ENCODE assay signal across 9 cellular contexts in genomic region chr18:54444309-54444914, GRCh38.
DNase-seq lines count a peak whose midpoint lies in the region; ATAC-seq and TF ChIP-seq lines count a peak whose summit lies in the region.
"Had no signal": no experiment of that assay in that cellular context is flagged by ENCODE, and none has a peak within 500 bp of the region (broad histone marks: within the 10 kb centered on the region; RNA-seq: fewer than 3 reads in every experiment).

No MANE protein-coding gene starts in this region.

- no peaks in the 10 kb centered on the region for H3K36me3 Mint-ChIP-seq in activated T-cell treated with anti-CD3 and anti-CD28 coated beads, Interleukin-2, amount 50 U/mL, for 72 hours (ENCODE audit: insufficient read depth in 2 of 2)
- H3K36me3 Mint-ChIP-seq in glutamatergic neuron (ENCODE audit: unreplicated experiment) = no peaks in the 10 kb centered on the region
- H3K36me3 Mint-ChIP-seq: IgD-negative memory B cell had no signal

- no peak overlapping the region for H3K4me3 ChIP-seq in GM06990 (replicated peaks; ENCODE audit: low read depth, low read length)

- H3K4me3 Mint-ChIP-seq in activated T-cell treated with anti-CD3 and anti-CD28 coated beads, Interleukin-2, amount 50 U/mL, for 72 hours = no peak overlapping the region
- H3K4me3 Mint-ChIP-seq in glutamatergic neuron (ENCODE audit: unreplicated experiment) = no peak overlapping the region
- H3K4me3 Mint-ChIP-seq: IgD-negative memory B cell had no signal

- peak; percentile 19 for DNase-seq in A172 (ENCODE audit: low spot score)
- no peak for DNase-seq in GM06990 (ENCODE audit: extremely low read depth, insufficient read length)
- peak; percentile 10 for DNase-seq in NCI-H1092 treated with DMSO at 0.1 percent for 48 hours (lab: John Stamatoyannopoulos, UW)
- peak; percentile 36 to 42 for DNase-seq in activated T-cell treated with anti-CD3 and anti-CD28 coated beads, Interleukin-2, amount 50 U/mL, for 72 hours
- DNase-seq in glutamatergic neuron = peak; percentile 61
- peak; percentile 53 for DNase-seq in retina
- no peak for DNase-seq in GF-D8 (lab: John Stamatoyannopoulos, UW)

- no peaks in the 10 kb centered on the region for H3K36me3 ChIP-seq in GM06990 (ENCODE audit: control insufficient read depth, insufficient read depth, low read length)

- H3K9me3 Mint-ChIP-seq in activated T-cell treated with anti-CD3 and anti-CD28 coated beads, Interleukin-2, amount 50 U/mL, for 72 hours = no peaks in the 10 kb centered on the region
- H3K9me3 Mint-ChIP-seq in glutamatergic neuron (ENCODE audit: unreplicated experiment) = no peaks in the 10 kb centered on the region

- no peak overlapping the region for H3K27ac Mint-ChIP-seq in activated T-cell treated with anti-CD3 and anti-CD28 coated beads, Interleukin-2, amount 50 U/mL, for 72 hours
- no peak overlapping the region for H3K27ac Mint-ChIP-seq in glutamatergic neuron (ENCODE audit: unreplicated experiment)
- H3K27ac Mint-ChIP-seq: IgD-negative memory B cell had no signal

- H3K27me3 ChIP-seq in GM06990 (replicated peaks; ENCODE audit: control insufficient read depth, insufficient read depth, low read length) = no peaks in the 10 kb centered on the region; the same call in 1 of the 2 replicates

- ATAC-seq in HG02642 (IDR thresholded peaks at IDR 0.05; ENCODE audit: poor library complexity, unreplicated experiment) = peak; percentile 81
- ATAC-seq in activated T-cell treated with anti-CD3 and anti-CD28 coated beads, Interleukin-2, amount 50 U/mL, for 72 hours (replicated peaks in 1 of 2) = peak in 1 of 2 donors; percentile 55

- TF ChIP-seq CTCF in GM06990 (IDR thresholded peaks at IDR 0.05; ENCODE audit: insufficient read depth, low read length, poor library complexity, severe bottlenecking) (peak; percentile 75), glutamatergic neuron (IDR thresholded peaks at IDR 0.05; ENCODE audit: partially characterized antibody, unreplicated experiment) (peak; percentile 28)

- no peaks in the 10 kb centered on the region for H3K4me1 Mint-ChIP-seq in activated T-cell treated with anti-CD3 and anti-CD28 coated beads, Interleukin-2, amount 50 U/mL, for 72 hours (ENCODE audit: low read depth)
- no peaks in the 10 kb centered on the region for H3K4me1 Mint-ChIP-seq in glutamatergic neuron (ENCODE audit: low read depth, unreplicated experiment)
- H3K4me1 Mint-ChIP-seq: IgD-negative memory B cell had no signal

- peaks cover 47% of the 10 kb centered on the region for H3K27me3 Mint-ChIP-seq in activated T-cell treated with anti-CD3 and anti-CD28 coated beads, Interleukin-2, amount 50 U/mL, for 72 hours (ENCODE audit: low read depth)
- H3K27me3 Mint-ChIP-seq in glutamatergic neuron (ENCODE audit: unreplicated experiment) = peaks cover 2% of the 10 kb centered on the region

Comparison
In these comparisons a context has a peak if more than half of its experiments do, and no peak if none do; other contexts are left out.
1. DNase-seq: peak in A172 (single experiment), NCI-H1092 treated with DMSO at 0.1 percent for 48 hours (single experiment), activated T-cell treated with anti-CD3 and anti-CD28 coated beads, Interleukin-2, amount 50 U/mL, for 72 hours (2 of 2), glutamatergic neuron (single experiment) and retina (single experiment); none in GM06990 (single experiment) and GF-D8 (single experiment).